Comparison of ENCODE assay signal across 8 cellular contexts in the genomic region with DNA sequence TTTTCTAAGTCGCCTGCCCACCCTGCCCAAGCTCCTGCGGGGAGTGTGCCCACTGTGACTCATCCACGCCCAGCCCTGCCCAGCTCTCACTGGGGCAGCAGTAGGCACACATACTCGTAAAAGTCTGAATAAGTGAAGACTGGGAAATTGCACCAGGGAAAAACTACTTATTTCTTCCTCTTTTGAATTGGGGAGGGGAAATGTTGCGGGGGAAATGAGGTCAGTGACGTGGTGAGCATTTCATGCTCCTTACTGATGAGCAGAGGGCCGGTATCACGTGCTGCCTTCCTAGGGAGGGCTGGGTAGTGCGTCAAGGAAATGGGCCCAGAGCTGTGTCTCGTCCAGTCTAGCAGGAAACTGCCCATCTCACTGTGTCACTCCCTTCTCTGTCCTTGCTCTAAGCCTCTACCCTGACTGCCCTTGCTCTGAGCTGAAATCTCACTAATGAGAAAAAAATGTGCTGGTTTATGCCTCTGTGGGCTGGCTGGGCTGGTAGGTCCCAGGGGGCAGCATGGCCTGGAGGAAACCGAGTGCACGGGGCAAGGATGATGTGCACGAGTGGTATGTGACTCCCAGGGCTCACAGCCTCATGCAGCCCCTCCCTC. TPM values are rescaled to one million over a fixed set of nuclear protein-coding genes. Genes with fewer than 3 reads are reported as not detected.
DNase-seq lines count a peak whose midpoint lies in the region; ATAC-seq and TF ChIP-seq lines count a peak whose summit lies in the region.
"Had no signal": no experiment of that assay in that cellular context is flagged by ENCODE, and none has a peak within 500 bp of the region (broad histone marks: within the 10 kb centered on the region; RNA-seq: fewer than 3 reads in every experiment).

No MANE protein-coding gene starts in this region.

- POLR2A ChIA-PET in naive thymus-derived CD8-positive, alpha-beta T cell (lab: Charles Lee) = interaction anchor here (0.8 to 8.7 kb wide), 3 partner anchors 13 to 23 kb away, joined by 6 to 119 read pairs (median 67); no protein-coding TSS in a partner anchor

- TF ChIP-seq POLR2A in erythroblast (IDR thresholded peaks at IDR 0.05; ENCODE audit: low read length) = no peak

- no peaks in the 10 kb centered on the region for H3K36me3 ChIP-seq in colonic mucosa

- DNase-seq in NOMO-1 treated with DMSO at 0.1 percent for 48 hours (lab: John Stamatoyannopoulos, UW; ENCODE audit: unreplicated experiment) (peak; percentile 85), colonic mucosa (peak; percentile 61), NCI-H2107 treated with DMSO at 0.1 percent for 48 hours (lab: John Stamatoyannopoulos, UW; ENCODE audit: unreplicated experiment) (no peak), NCI-H146 (lab: John Stamatoyannopoulos, UW) (no peak), erythroblast (lab: John Stamatoyannopoulos, UW) (no peak)
- DNase-seq in naive thymus-derived CD8-positive, alpha-beta T cell = peak in 1 of 10 donors; percentile 41

- H3K27ac Mint-ChIP-seq in naive thymus-derived CD8-positive, alpha-beta T cell = peak overlapping the region; percentile 17 to 98 (median 84)

- H3K27me3 ChIP-seq in colonic mucosa = no peaks in the 10 kb centered on the region

- no peaks in the 10 kb centered on the region for H3K9me3 ChIP-seq in colonic mucosa

- H3K4me1 ChIP-seq in colonic mucosa = peaks cover 15% of the 10 kb centered on the region

- intact Hi-C loops in colonic mucosa (cut with DNase I) = no loop called here

- H3K9ac ChIP-seq in colonic mucosa (ENCODE audit: low read depth in 2 of 2, low read length in 2 of 2) = peak overlapping the region in 1 of 2 donors; percentile 6

- no peak for TF ChIP-seq CTCF in colonic mucosa (IDR thresholded peaks at IDR 0.05)

- peak; percentile 35 for ATAC-seq in GM18909 (IDR thresholded peaks at IDR 0.05; ENCODE audit: poor library complexity, unreplicated experiment)
- ATAC-seq in naive thymus-derived CD8-positive, alpha-beta T cell = no peak

- H3K4me1 Mint-ChIP-seq in naive thymus-derived CD8-positive, alpha-beta T cell = peaks cover 47 to 85% (median 77%) of the 10 kb centered on the region in 4 donors

- peaks cover 0 to 4% (median 3%) of the 10 kb centered on the region in 3 donors for H3K36me3 Mint-ChIP-seq in naive thymus-derived CD8-positive, alpha-beta T cell

- peaks cover 0 to 9% (median 0%) of the 10 kb centered on the region in 9 donors for H3K9me3 Mint-ChIP-seq in naive thymus-derived CD8-positive, alpha-beta T cell

- no peaks in the 10 kb centered on the region for H3K27me3 Mint-ChIP-seq in naive thymus-derived CD8-positive, alpha-beta T cell

- H3K4me3 ChIP-seq in colonic mucosa = no peak overlapping the region

- H3K4me3 Mint-ChIP-seq in naive thymus-derived CD8-positive, alpha-beta T cell = peak overlapping the region in 6 of 10 donors; percentile 20 to 64 (median 50)

- peak overlapping the region; percentile 56 for H3K27ac ChIP-seq in colonic mucosa
- H3K27ac ChIP-seq: VCaP had no signal

RNA-seq across cellular contexts. Expression of gene TNFRSF1B, which starts 13.5 kb away (rescaled TPM):
- total RNA-seq in colonic mucosa = 10 to 100 TPM; 27.2 to 28.1 TPM
- 10 to 100 TPM; 16.5 to 18.4 TPM for total RNA-seq in naive thymus-derived CD8-positive, alpha-beta T cell
- polyA plus RNA-seq in naive thymus-derived CD8-positive, alpha-beta T cell = 10 to 100 TPM; 19.7 to 64.6 (median 21.8) TPM

Comparison
In these comparisons a context has a peak if more than half of its experiments do, and no peak if none do; other contexts are left out.
1. DNase-seq: peak in NOMO-1 treated with DMSO at 0.1 percent for 48 hours (single experiment) and colonic mucosa (single experiment); none in NCI-H2107 treated with DMSO at 0.1 percent for 48 hours (single experiment), NCI-H146 (single experiment) and erythroblast (0 of 2).